Comparison of ENCODE assay signal across 22 cellular contexts in genomic region chr1:101484896-101485412, GRCh38.
"Had no signal": no experiment of that assay in that cellular context is flagged by ENCODE, and none has a peak within 500 bp of the region (broad histone marks: within the 10 kb centered on the region; RNA-seq: fewer than 3 reads in every experiment).

No MANE protein-coding gene starts in this region.

- H3K4me3 ChIP-seq: body of pancreas, gastrocnemius medialis, pancreas, sigmoid colon, thyroid gland had no signal

- ATAC-seq: activated CD8-positive, alpha-beta memory T cell treated with anti-CD3 and anti-CD28 coated beads, Interleukin-2, amount 10 ng/mL, durations not matched to agents 7 days and 5 days; body of pancreas; effector memory CD8-positive, alpha-beta T cell; gastrocnemius medialis; natural killer cell; pancreas; T-cell; WTC11 had no signal

- DNase-seq: activated CD4-positive, alpha-beta memory T cell treated with anti-CD3 and anti-CD28 coated beads, Interleukin-2, amount 10 ng/mL, durations not matched to agents 7 days and 5 days; activated CD4-positive, alpha-beta T cell treated with anti-CD3 and anti-CD28 coated beads for 4 hours; activated CD8-positive, alpha-beta memory T cell treated with anti-CD3 and anti-CD28 coated beads, Interleukin-2, amount 10 ng/mL, durations not matched to agents 7 days and 5 days; activated naive CD8-positive, alpha-beta T cell treated with anti-CD3 and anti-CD28 coated beads, Interleukin-2, amount 10 ng/mL, durations not matched to agents 7 days and 5 days; body of pancreas; caudate nucleus; effector memory CD8-positive, alpha-beta T cell; gastrocnemius medialis; head of caudate nucleus; immature natural killer cell; kidney glomerular epithelial cell; mesendoderm; natural killer cell; pancreas; sigmoid colon; stimulated activated CD4-positive, alpha-beta T cell treated with anti-CD3 and anti-CD28 coated beads, Interleukin-12 subunit alpha, Interleukin-12 subunit beta, amount 100 ng/mL, for 4 hours; stimulated activated CD4-positive, alpha-beta T cell treated with anti-CD3 and anti-CD28 coated beads, Interleukin-1b, Interleukin-23, amount 100 ng/mL, for 48 hours; stimulated activated CD8-positive, alpha-beta memory T cell treated with anti-CD3 and anti-CD28 coated beads, Interleukin-4, amount 100 ng/mL, for 48 hours; stimulated activated naive CD4-positive, alpha-beta T cell; T-cell; thyroid gland had no signal
